21 cellular contexts compared by ENCODE assay signal in genomic region chr7:37577901-37578300, GRCh38.
"Had no signal": no experiment of that assay in that cellular context is flagged by ENCODE, and none has a peak within 500 bp of the region (broad histone marks: within the 10 kb centered on the region; RNA-seq: fewer than 3 reads in every experiment).

No MANE protein-coding gene starts in this region.

- H3K36me3 Mint-ChIP-seq: naive thymus-derived CD8-positive, alpha-beta T cell; stimulated activated naive B cell treated with anti-CD40 and anti-IgM and Interleukin-4, amounts not matched to agents 10 μg/mL and 1 μg/mL and 100 μg/mL, for 72 hours; type B pancreatic cell had no signal

- H3K27ac Mint-ChIP-seq: naive thymus-derived CD8-positive, alpha-beta T cell; stimulated activated naive B cell treated with anti-CD40 and anti-IgM and Interleukin-4, amounts not matched to agents 10 μg/mL and 1 μg/mL and 100 μg/mL, for 72 hours; stimulated activated naive CD8-positive, alpha-beta T cell treated with anti-CD3 and anti-CD28 coated beads, Interleukin-15, amount 100 ng/mL, for 72 hours; type B pancreatic cell had no signal

- H3K27ac ChIP-seq: heart left ventricle, spleen, thoracic aorta had no signal

- H3K4me3 ChIP-seq: heart left ventricle, mucosa of descending colon, spleen, thoracic aorta had no signal

- H3K9me3 ChIP-seq: heart left ventricle, mucosa of descending colon, spleen, thoracic aorta had no signal

- H3K4me1 ChIP-seq: heart left ventricle, spleen had no signal

- H3K27me3 ChIP-seq: heart left ventricle, spleen had no signal

- ATAC-seq: esophagus mucosa; heart left ventricle; left lobe of liver; mucosa of descending colon; naive thymus-derived CD8-positive, alpha-beta T cell; stimulated activated naive B cell treated with anti-CD40 and anti-IgM and Interleukin-4, amounts not matched to agents 10 μg/mL and 1 μg/mL and 100 μg/mL, for 72 hours; stimulated activated naive CD8-positive, alpha-beta T cell treated with anti-CD3 and anti-CD28 coated beads, Interleukin-15, amount 100 ng/mL, for 72 hours had no signal

- H3K4me3 Mint-ChIP-seq: naive thymus-derived CD8-positive, alpha-beta T cell; stimulated activated naive B cell treated with anti-CD40 and anti-IgM and Interleukin-4, amounts not matched to agents 10 μg/mL and 1 μg/mL and 100 μg/mL, for 72 hours; stimulated activated naive CD8-positive, alpha-beta T cell treated with anti-CD3 and anti-CD28 coated beads, Interleukin-15, amount 100 ng/mL, for 72 hours; type B pancreatic cell had no signal

- FAIRE-seq: endometrium, frontal cortex, urothelium cell line had no signal

- H3K4me1 Mint-ChIP-seq: naive thymus-derived CD8-positive, alpha-beta T cell; stimulated activated naive B cell treated with anti-CD40 and anti-IgM and Interleukin-4, amounts not matched to agents 10 μg/mL and 1 μg/mL and 100 μg/mL, for 72 hours; stimulated activated naive CD8-positive, alpha-beta T cell treated with anti-CD3 and anti-CD28 coated beads, Interleukin-15, amount 100 ng/mL, for 72 hours had no signal

- H3K36me3 ChIP-seq: heart left ventricle, spleen, thoracic aorta had no signal

- H3K9me3 Mint-ChIP-seq: naive thymus-derived CD8-positive, alpha-beta T cell; stimulated activated naive B cell treated with anti-CD40 and anti-IgM and Interleukin-4, amounts not matched to agents 10 μg/mL and 1 μg/mL and 100 μg/mL, for 72 hours; stimulated activated naive CD8-positive, alpha-beta T cell treated with anti-CD3 and anti-CD28 coated beads, Interleukin-15, amount 100 ng/mL, for 72 hours had no signal

- DNase-seq: effector memory CD4-positive, alpha-beta T cell; heart left ventricle; hippocampal formation; islet precursor cell; mammary epithelial cell; mucosa of descending colon; naive thymus-derived CD8-positive, alpha-beta T cell; occipital lobe; spleen; stimulated activated CD4-positive, alpha-beta T cell treated with anti-CD3 and anti-CD28 coated beads, Interleukin-15, amount 100 ng/mL, for 24 hours; stimulated activated CD4-positive, alpha-beta T cell treated with anti-CD3 and anti-CD28 coated beads, Interleukin-1b, Interleukin-23, amount 100 ng/mL, for 48 hours; stimulated activated CD4-positive, alpha-beta T cell treated with anti-CD3 and anti-CD28 coated beads, Interleukin-4, amount 100 ng/mL, for 24 hours; stimulated activated naive B cell treated with anti-CD40 and anti-IgM and Interleukin-4, amounts not matched to agents 10 μg/mL and 1 μg/mL and 100 μg/mL, for 72 hours; stimulated activated naive CD8-positive, alpha-beta T cell treated with anti-CD3 and anti-CD28 coated beads, Interleukin-15, amount 100 ng/mL, for 72 hours had no signal
